1 cellular context compared by ENCODE assay signal in genomic region chr1:110235181-110235838, GRCh38.
TF ChIP-seq lines count a peak whose summit lies in the region.

No MANE protein-coding gene starts in this region.

TF ChIP-seq in K562, 482 proteins besides CTCF, POLR2A, EP300 and RAD21:
- TF ChIP-seq MITF (IDR thresholded peaks at IDR 0.05) (no peak), MED1 (CRISPR knock-in tag; IDR thresholded peaks at IDR 0.05; ENCODE audit: borderline replicate concordance) (no peak), TSHZ1 (CRISPR knock-in tag; IDR thresholded peaks at IDR 0.05) (no peak), U2AF2 (optimal IDR thresholded peaks at IDR 0.05; ENCODE audit: low read depth, low read length) (no peak), HDAC1 (IDR thresholded peaks at IDR 0.05) (no peak), DDX20 (tag; IDR thresholded peaks at IDR 0.05; ENCODE audit: low read depth) (no peak), ATF2 (CRISPR knock-in tag; IDR thresholded peaks at IDR 0.05) (no peak), CXXC5 (CRISPR knock-in tag; IDR thresholded peaks at IDR 0.05) (no peak)
